In the genomic region with DNA sequence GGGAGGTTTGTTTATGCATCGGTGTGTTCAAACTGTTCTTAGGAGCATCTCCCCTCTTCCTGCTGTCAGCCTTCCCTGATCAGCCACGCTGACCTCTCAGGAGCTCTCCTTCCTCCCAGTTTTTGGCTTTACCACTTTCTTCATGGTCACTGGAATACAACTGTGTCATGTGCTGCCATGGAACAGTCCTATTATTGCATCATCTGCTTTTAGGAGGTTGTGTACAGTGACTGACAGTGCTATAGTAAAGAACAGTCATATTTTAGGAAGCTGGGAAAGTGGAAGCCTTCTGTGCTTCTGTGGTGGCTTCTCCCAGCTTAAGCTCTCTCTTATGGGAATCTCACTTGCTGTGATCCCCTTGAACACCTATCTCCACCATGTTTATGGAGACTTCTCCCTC, we compare ENCODE assay signal across 19 cellular contexts.
"Had no signal": no experiment of that assay in that cellular context is flagged by ENCODE, and none has a peak within 500 bp of the region (broad histone marks: within the 10 kb centered on the region; RNA-seq: fewer than 3 reads in every experiment).

No MANE protein-coding gene starts in this region.

- H3K27me3 Mint-ChIP-seq: dendritic cell treated with granulocyte-macrophage colony-stimulating factor and Interleukin-4, amounts not matched to agents 40 ng/mL and 50 ng/mL, for 4 days had no signal

- H3K4me3 Mint-ChIP-seq: activated CD4-positive, alpha-beta T cell treated with anti-CD3 and anti-CD28 coated beads, Interleukin-2, amount 10 ng/mL, durations not matched to agents 7 days and 5 days; activated naive CD8-positive, alpha-beta T cell treated with anti-CD3 and anti-CD28 coated beads for 36 hours; activated T-cell treated with anti-CD3 and anti-CD28 coated beads, Interleukin-2, amount 50 U/mL, for 72 hours; dendritic cell treated with granulocyte-macrophage colony-stimulating factor and Interleukin-4, amounts not matched to agents 40 ng/mL and 50 ng/mL, for 4 days; immature natural killer cell; mesothelial cell of epicardium; neural crest cell; stimulated activated naive B cell treated with anti-CD40 and anti-IgM and Interleukin-4, amounts not matched to agents 10 μg/mL and 1 μg/mL and 100 μg/mL, for 72 hours; T-helper 2 cell treated with Interferon-gamma antibody and Interleukin-4, amounts not matched to agents 5 μg/mL and 100 μg/mL, for 36 hours had no signal

- ATAC-seq: activated T-cell treated with anti-CD3 and anti-CD28 coated beads, Interleukin-2, amount 50 U/mL, for 72 hours; lower lobe of right lung; stimulated activated naive B cell treated with anti-CD40 and anti-IgM and Interleukin-4, amounts not matched to agents 10 μg/mL and 1 μg/mL and 100 μg/mL, for 72 hours had no signal

- H3K9me3 ChIP-seq: lower lobe of right lung, thyroid gland had no signal

- H3K4me1 Mint-ChIP-seq: activated CD4-positive, alpha-beta T cell treated with anti-CD3 and anti-CD28 coated beads, Interleukin-2, amount 10 ng/mL, durations not matched to agents 7 days and 5 days; activated naive CD8-positive, alpha-beta T cell treated with anti-CD3 and anti-CD28 coated beads for 36 hours; immature natural killer cell; mesothelial cell of epicardium; neural crest cell; stimulated activated naive B cell treated with anti-CD40 and anti-IgM and Interleukin-4, amounts not matched to agents 10 μg/mL and 1 μg/mL and 100 μg/mL, for 72 hours had no signal

- H3K4me3 ChIP-seq: lower lobe of right lung, thyroid gland had no signal

- H3K27ac ChIP-seq: brain microvascular endothelial cell, epithelial cell of prostate, lower lobe of right lung, thyroid gland had no signal

- H3K36me3 ChIP-seq: brain microvascular endothelial cell, lower lobe of right lung, thyroid gland had no signal

- H3K27me3 ChIP-seq: brain microvascular endothelial cell, thyroid gland had no signal

- H3K9me3 Mint-ChIP-seq: activated CD4-positive, alpha-beta T cell treated with anti-CD3 and anti-CD28 coated beads, Interleukin-2, amount 10 ng/mL, durations not matched to agents 7 days and 5 days; activated naive CD8-positive, alpha-beta T cell treated with anti-CD3 and anti-CD28 coated beads for 36 hours; activated T-cell treated with anti-CD3 and anti-CD28 coated beads, Interleukin-2, amount 50 U/mL, for 72 hours; dendritic cell treated with granulocyte-macrophage colony-stimulating factor and Interleukin-4, amounts not matched to agents 40 ng/mL and 50 ng/mL, for 4 days; immature natural killer cell; neural crest cell; stimulated activated naive B cell treated with anti-CD40 and anti-IgM and Interleukin-4, amounts not matched to agents 10 μg/mL and 1 μg/mL and 100 μg/mL, for 72 hours; T-helper 2 cell treated with Interferon-gamma antibody and Interleukin-4, amounts not matched to agents 5 μg/mL and 100 μg/mL, for 36 hours had no signal

- DNase-seq: activated CD4-positive, alpha-beta T cell treated with anti-CD3 and anti-CD28 coated beads, Interleukin-2, amount 10 ng/mL, durations not matched to agents 7 days and 5 days; activated CD8-positive, alpha-beta memory T cell treated with anti-CD3 and anti-CD28 coated beads, Interleukin-2, amount 50 U/mL, for 48 hours; activated gamma-delta T cell treated with Interleukin-2 at 50 U/mL for 16 hours; activated naive CD8-positive, alpha-beta T cell treated with anti-CD3 and anti-CD28 coated beads for 36 hours; activated T-cell treated with anti-CD3 and anti-CD28 coated beads, Interleukin-2, amount 50 U/mL, for 72 hours; anterior cingulate cortex; brain microvascular endothelial cell; effector memory CD4-positive, alpha-beta T cell; immature natural killer cell; lower lobe of right lung; stimulated activated CD4-positive, alpha-beta T cell treated with anti-CD3 and anti-CD28 coated beads, Interleukin-15, amount 100 ng/mL, for 24 hours; stimulated activated CD4-positive, alpha-beta T cell treated with anti-CD3 and anti-CD28 coated beads, Interleukin-4, amount 100 ng/mL, for 1 hour; stimulated activated naive B cell treated with anti-CD40 and anti-IgM and Interleukin-4, amounts not matched to agents 10 μg/mL and 1 μg/mL and 100 μg/mL, for 72 hours; thyroid gland had no signal

- H3K27ac Mint-ChIP-seq: activated CD4-positive, alpha-beta T cell treated with anti-CD3 and anti-CD28 coated beads, Interleukin-2, amount 10 ng/mL, durations not matched to agents 7 days and 5 days; activated naive CD8-positive, alpha-beta T cell treated with anti-CD3 and anti-CD28 coated beads for 36 hours; activated T-cell treated with anti-CD3 and anti-CD28 coated beads, Interleukin-2, amount 50 U/mL, for 72 hours; dendritic cell treated with granulocyte-macrophage colony-stimulating factor and Interleukin-4, amounts not matched to agents 40 ng/mL and 50 ng/mL, for 4 days; immature natural killer cell; mesothelial cell of epicardium; stimulated activated naive B cell treated with anti-CD40 and anti-IgM and Interleukin-4, amounts not matched to agents 10 μg/mL and 1 μg/mL and 100 μg/mL, for 72 hours; T-helper 2 cell treated with Interferon-gamma antibody and Interleukin-4, amounts not matched to agents 5 μg/mL and 100 μg/mL, for 36 hours had no signal

- H3K36me3 Mint-ChIP-seq: activated naive CD8-positive, alpha-beta T cell treated with anti-CD3 and anti-CD28 coated beads for 36 hours; immature natural killer cell; stimulated activated naive B cell treated with anti-CD40 and anti-IgM and Interleukin-4, amounts not matched to agents 10 μg/mL and 1 μg/mL and 100 μg/mL, for 72 hours had no signal

- H3K4me1 ChIP-seq: lower lobe of right lung, thyroid gland had no signal
